9 cellular contexts compared by ENCODE assay signal in genomic region chr1:45266151-45266801, GRCh38. TPM values are rescaled to one million over a fixed set of nuclear protein-coding genes. Genes with fewer than 3 reads are reported as not detected.
A peak's percentile ranks its signal among the peaks of the same experiment; 100 is the strongest.
DNase-seq lines count a peak whose midpoint lies in the region; ATAC-seq and TF ChIP-seq lines count a peak whose summit lies in the region.
"Had no signal": no experiment of that assay in that cellular context is flagged by ENCODE, and none has a peak within 500 bp of the region (broad histone marks: within the 10 kb centered on the region; RNA-seq: fewer than 3 reads in every experiment).

No MANE protein-coding gene starts in this region.

- no peaks in the 10 kb centered on the region for H3K27me3 Mint-ChIP-seq in activated T-helper 17 cell treated with anti-CD3 and anti-CD28 coated beads, Interleukin-2, amount 50 U/mL, for 72 hours
- H3K27me3 Mint-ChIP-seq: T-cell had no signal

- H3K27ac ChIP-seq in colonic mucosa (peak overlapping the region; percentile 70), mesenchymal stem cell (ENCODE audit: low read length, poor library complexity, severe bottlenecking) (peak overlapping the region; percentile 41), upper lobe of right lung (peak overlapping the region; percentile 69)

- H3K4me1 Mint-ChIP-seq in activated T-helper 17 cell treated with anti-CD3 and anti-CD28 coated beads, Interleukin-2, amount 50 U/mL, for 72 hours: no peaks in the 10 kb centered on the region
- H3K4me1 Mint-ChIP-seq: T-cell had no signal

- no peak overlapping the region for H3K4me2 ChIP-seq in mesenchymal stem cell (ENCODE audit: low read length, poor library complexity, severe bottlenecking)

- peak; percentile 37 for ATAC-seq in upper lobe of right lung
- ATAC-seq in activated T-helper 17 cell treated with anti-CD3 and anti-CD28 coated beads, Interleukin-2, amount 50 U/mL, for 72 hours (replicated peaks): no peak
- ATAC-seq: T-cell had no signal

- peak overlapping the region; percentile 31 for H2AK5ac ChIP-seq in mesenchymal stem cell (ENCODE audit: low read length, severe bottlenecking)

- H3K27ac Mint-ChIP-seq in activated T-helper 17 cell treated with anti-CD3 and anti-CD28 coated beads, Interleukin-2, amount 50 U/mL, for 72 hours: no peak overlapping the region
- H3K27ac Mint-ChIP-seq: T-cell had no signal

- no peaks in the 10 kb centered on the region for H3K36me3 Mint-ChIP-seq in activated T-helper 17 cell treated with anti-CD3 and anti-CD28 coated beads, Interleukin-2, amount 50 U/mL, for 72 hours (ENCODE audit: low read depth)
- H3K36me3 Mint-ChIP-seq: T-cell had no signal

- no peak overlapping the region for H2BK5ac ChIP-seq in mesenchymal stem cell (ENCODE audit: low read depth, low read length, poor library complexity, severe bottlenecking)

- no peaks in the 10 kb centered on the region for H3K79me1 ChIP-seq in mesenchymal stem cell (replicated peaks; ENCODE audit: low read length, poor library complexity, severe bottlenecking)

- no peaks in the 10 kb centered on the region for H3K9me3 ChIP-seq in colonic mucosa
- peaks cover 8% of the 10 kb centered on the region for H3K9me3 ChIP-seq in mesenchymal stem cell (ENCODE audit: control insufficient read depth, low read length)
- H3K9me3 ChIP-seq in upper lobe of right lung: no peaks in the 10 kb centered on the region

- H3K9me3 Mint-ChIP-seq in activated T-helper 17 cell treated with anti-CD3 and anti-CD28 coated beads, Interleukin-2, amount 50 U/mL, for 72 hours: no peaks in the 10 kb centered on the region

- TF ChIP-seq CTCF in colonic mucosa (IDR thresholded peaks at IDR 0.05) (no peak), upper lobe of right lung (IDR thresholded peaks at IDR 0.05) (no peak)

- no peak overlapping the region for H3K14ac ChIP-seq in mesenchymal stem cell (ENCODE audit: low read length in 2 of 2)

- H3K9ac ChIP-seq in colonic mucosa (ENCODE audit: low read depth in 2 of 2, low read length in 2 of 2): peak overlapping the region in 1 of 2 donors; percentile 43
- peak overlapping the region; percentile 30 for H3K9ac ChIP-seq in mesenchymal stem cell (ENCODE audit: low read length)

- H3K27me3 ChIP-seq in colonic mucosa (no peaks in the 10 kb centered on the region), mesenchymal stem cell (ENCODE audit: control insufficient read depth in 1 of 2, insufficient read depth in 1 of 2, low read length in 2 of 2) (peaks cover 0 to 3% of the 10 kb centered on the region in 2 experiments), upper lobe of right lung (no peaks in the 10 kb centered on the region)

- no peak overlapping the region for H2BK15ac ChIP-seq in mesenchymal stem cell (ENCODE audit: low read depth, poor library complexity, severe bottlenecking)

- peak; percentile 16 for DNase-seq in DMS 273 (lab: John Stamatoyannopoulos, UW; ENCODE audit: unreplicated experiment)
- no peak for DNase-seq in DMS 273 treated with DMSO at 0.1 percent for 48 hours (lab: John Stamatoyannopoulos, UW)
- DNase-seq in colonic mucosa: peak; percentile 75
- peak; percentile 79 for DNase-seq in mesenchymal stem cell
- no peak for DNase-seq in upper lobe of right lung
- DNase-seq in GDM1 (lab: John Stamatoyannopoulos, UW): no peak
- no peak for DNase-seq in effector CD8-positive, alpha-beta T cell (lab: John Stamatoyannopoulos, UW)
- DNase-seq: T-cell had no signal

- H3K4ac ChIP-seq in mesenchymal stem cell (ENCODE audit: low read depth in 1 of 2, low read length in 2 of 2): peak overlapping the region; percentile 24 to 77

- H2BK12ac ChIP-seq in mesenchymal stem cell (ENCODE audit: low read length in 2 of 2): peak overlapping the region; percentile 29 to 69

- H3K18ac ChIP-seq in mesenchymal stem cell (ENCODE audit: low read depth in 1 of 2, low read length in 2 of 2): peak overlapping the region in 1 of 2 experiments; percentile 40

- H2BK120ac ChIP-seq in mesenchymal stem cell (ENCODE audit: low read depth, low read length): no peak overlapping the region

- H4K8ac ChIP-seq in mesenchymal stem cell (ENCODE audit: low read length): peak overlapping the region; percentile 89

- H3K36me3 ChIP-seq in colonic mucosa (no peaks in the 10 kb centered on the region), mesenchymal stem cell (ENCODE audit: control insufficient read depth in 1 of 2, insufficient read depth in 2 of 2, low read depth in 1 of 2, low read length in 2 of 2) (no peaks in the 10 kb centered on the region), upper lobe of right lung (no peaks in the 10 kb centered on the region)

- H3K4me3 Mint-ChIP-seq in activated T-helper 17 cell treated with anti-CD3 and anti-CD28 coated beads, Interleukin-2, amount 50 U/mL, for 72 hours: no peak overlapping the region
- H3K4me3 Mint-ChIP-seq: T-cell had no signal

- no peak overlapping the region for H2AFZ ChIP-seq in mesenchymal stem cell (ENCODE audit: low read depth, low read length)

- intact Hi-C loops in colonic mucosa (cut with DNase I): no loop called here
- intact Hi-C loops in upper lobe of right lung (cut with DNase I): no loop called here

- peaks cover 10% of the 10 kb centered on the region for H3K4me1 ChIP-seq in colonic mucosa
- H3K4me1 ChIP-seq in mesenchymal stem cell (ENCODE audit: control insufficient read depth, insufficient read depth, low read depth, low read length): peaks cover 4% of the 10 kb centered on the region
- H3K4me1 ChIP-seq in upper lobe of right lung: peaks cover 11% of the 10 kb centered on the region

- WGBS in mesenchymal stem cell: 59% methylated on average over 7 of the region's 7 CpGs

- H3K4me3 ChIP-seq in colonic mucosa: no peak overlapping the region
- H3K4me3 ChIP-seq in mesenchymal stem cell (ENCODE audit: insufficient read depth in 1 of 2, low read depth in 1 of 2, low read length in 2 of 2): peak overlapping the region in 1 of 2 experiments; percentile 25
- no peak overlapping the region for H3K4me3 ChIP-seq in upper lobe of right lung

- peak overlapping the region; percentile 73 for H4K91ac ChIP-seq in mesenchymal stem cell (ENCODE audit: low read length)

- H3K23ac ChIP-seq in mesenchymal stem cell (ENCODE audit: low read length in 2 of 2): no peak overlapping the region

RNA-seq across cellular contexts. Expression of gene ZSWIM5, which starts 59.9 kb away (rescaled TPM):
- 1 to 10 TPM; 9.0 to 9.7 TPM for total RNA-seq in colonic mucosa
- polyA plus RNA-seq in mesenchymal stem cell (2013, experiment 1 of 2): 0.01 TPM
- polyA plus RNA-seq in mesenchymal stem cell (2013, experiment 2 of 2): 0.01 TPM
- 4.1 TPM for total RNA-seq in upper lobe of right lung
- total RNA-seq in activated T-helper 17 cell treated with anti-CD3 and anti-CD28 coated beads, Interleukin-2, amount 50 U/mL, for 72 hours: 1 to 10 TPM in 1 of 2 donors, under 1 TPM in 1; 0.86 to 1.9 TPM

Comparison
In these comparisons a context has a peak if more than half of its experiments do, and no peak if none do; other contexts are left out.
1. DNase-seq: peak in DMS 273 (single experiment), colonic mucosa (single experiment) and mesenchymal stem cell (single experiment); none in DMS 273 treated with DMSO at 0.1 percent for 48 hours (single experiment), upper lobe of right lung (single experiment), GDM1 (single experiment) and effector CD8-positive, alpha-beta T cell (single experiment).
2. Peak in every context shown above with its lines, with median percentiles within 50 percentile points of each other: H3K27ac ChIP-seq.